32 cellular contexts compared by ENCODE assay signal in the genomic region with DNA sequence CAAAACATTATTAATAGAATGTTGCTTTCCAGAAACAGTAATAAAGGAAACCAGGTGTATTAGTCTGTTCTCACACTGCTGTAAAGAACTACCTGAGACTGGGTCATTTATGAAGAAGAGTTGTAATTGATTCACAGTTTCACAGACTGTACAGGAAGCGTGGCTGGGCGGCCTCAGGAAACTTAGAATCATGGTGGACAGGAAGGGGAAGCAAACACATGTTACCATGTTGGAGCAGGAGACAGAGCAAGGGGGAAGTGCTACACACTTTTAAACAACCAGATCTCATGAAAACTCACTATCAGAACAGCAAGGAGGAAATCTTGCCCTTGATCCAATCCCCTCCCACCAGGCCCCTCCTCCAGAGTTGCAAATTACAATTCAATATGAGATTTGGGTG.
"Had no signal": no experiment of that assay in that cellular context is flagged by ENCODE, and none has a peak within 500 bp of the region (broad histone marks: within the 10 kb centered on the region; RNA-seq: fewer than 3 reads in every experiment).

No MANE protein-coding gene starts in this region.

- H3K27me3 Mint-ChIP-seq: activated CD4-positive, alpha-beta memory T cell treated with anti-CD3 and anti-CD28 coated beads, Interleukin-2, amount 10 ng/mL, durations not matched to agents 7 days and 5 days; activated CD4-positive, alpha-beta T cell treated with anti-CD3 and anti-CD28 coated beads, Interleukin-2, amount 10 ng/mL, durations not matched to agents 7 days and 5 days; activated naive CD4-positive, alpha-beta T cell treated with anti-CD3 and anti-CD28 coated beads, Interleukin-2, amount 10 ng/mL, durations not matched to agents 7 days and 5 days; activated naive CD8-positive, alpha-beta T cell treated with anti-CD3 and anti-CD28 coated beads, Interleukin-2, amount 10 ng/mL, durations not matched to agents 7 days and 5 days; activated T-cell treated with anti-CD3 and anti-CD28 coated beads, Interleukin-2, amount 50 U/mL, for 24 hours had no signal

- H3K9me3 Mint-ChIP-seq: brain had no signal

- H3K27ac Mint-ChIP-seq: activated CD4-positive, alpha-beta memory T cell treated with anti-CD3 and anti-CD28 coated beads, Interleukin-2, amount 10 ng/mL, durations not matched to agents 7 days and 5 days; activated CD4-positive, alpha-beta T cell treated with anti-CD3 and anti-CD28 coated beads, Interleukin-2, amount 10 ng/mL, durations not matched to agents 7 days and 5 days; activated naive CD4-positive, alpha-beta T cell treated with anti-CD3 and anti-CD28 coated beads, Interleukin-2, amount 10 ng/mL, durations not matched to agents 7 days and 5 days; activated naive CD4-positive, alpha-beta T cell treated with anti-CD3 and anti-CD28 coated beads, Interleukin-2, amount 50 U/mL, for 72 hours; activated naive CD8-positive, alpha-beta T cell treated with anti-CD3 and anti-CD28 coated beads, Interleukin-2, amount 10 ng/mL, durations not matched to agents 7 days and 5 days; activated T-cell treated with anti-CD3 and anti-CD28 coated beads, Interleukin-2, amount 50 U/mL, for 24 hours; activated T-cell treated with anti-CD3 and anti-CD28 coated beads, Interleukin-2, amount 50 U/mL, for 72 hours; brain; WTC11 had no signal

- ATAC-seq: activated naive CD4-positive, alpha-beta T cell treated with anti-CD3 and anti-CD28 coated beads, Interleukin-2, amount 50 U/mL, for 72 hours; activated T-cell treated with anti-CD3 and anti-CD28 coated beads, Interleukin-2, amount 50 U/mL, for 72 hours; foreskin keratinocyte; gastrocnemius medialis; WTC11 had no signal

- H3K4me1 ChIP-seq: ascending aorta, breast epithelium, colonic mucosa, esophagus muscularis mucosa, foreskin keratinocyte, gastrocnemius medialis had no signal

- H3K27me3 ChIP-seq: ascending aorta, breast epithelium, cardiac muscle cell, colonic mucosa, esophagus muscularis mucosa, foreskin keratinocyte, gastrocnemius medialis, heart left ventricle had no signal

- H3K36me3 Mint-ChIP-seq: activated naive CD4-positive, alpha-beta T cell treated with anti-CD3 and anti-CD28 coated beads, Interleukin-2, amount 10 ng/mL, durations not matched to agents 7 days and 5 days; activated naive CD8-positive, alpha-beta T cell treated with anti-CD3 and anti-CD28 coated beads, Interleukin-2, amount 10 ng/mL, durations not matched to agents 7 days and 5 days; brain; WTC11 had no signal

- H3K9me3 ChIP-seq: ascending aorta, breast epithelium, colonic mucosa, esophagus muscularis mucosa, gastrocnemius medialis, heart left ventricle had no signal

- DNase-seq: activated CD4-positive, alpha-beta memory T cell treated with anti-CD3 and anti-CD28 coated beads, Interleukin-2, amount 10 ng/mL, durations not matched to agents 7 days and 5 days; activated CD4-positive, alpha-beta T cell treated with anti-CD3 and anti-CD28 coated beads for 1 hour; activated CD4-positive, alpha-beta T cell treated with anti-CD3 and anti-CD28 coated beads for 4 hours; activated CD4-positive, alpha-beta T cell treated with anti-CD3 and anti-CD28 coated beads, Interleukin-2, amount 10 ng/mL, durations not matched to agents 7 days and 5 days; activated CD4-positive, alpha-beta T cell treated with anti-CD3 and anti-CD28 coated beads, Interleukin-2, amount 50 U/mL, for 4 hours; activated CD8-positive, alpha-beta memory T cell treated with anti-CD3 and anti-CD28 coated beads, Interleukin-2, amount 50 U/mL, for 48 hours; activated gamma-delta T cell; activated naive CD4-positive, alpha-beta T cell; activated naive CD4-positive, alpha-beta T cell treated with anti-CD3 and anti-CD28 coated beads, Interleukin-2, amount 10 ng/mL, durations not matched to agents 7 days and 5 days; activated naive CD8-positive, alpha-beta T cell treated with anti-CD3 and anti-CD28 coated beads, Interleukin-2, amount 10 ng/mL, durations not matched to agents 7 days and 5 days; activated T-cell treated with anti-CD3 and anti-CD28 coated beads for 4 hours; activated T-cell treated with anti-CD3 and anti-CD28 coated beads, Interleukin-2, amount 50 U/mL, for 24 hours; activated T-cell treated with anti-CD3 and anti-CD28 coated beads, Interleukin-2, amount 50 U/mL, for 72 hours; central memory CD4-positive, alpha-beta T cell; cerebellar nuclear complex; colonic mucosa; dorsolateral prefrontal cortex; effector memory CD4-positive, alpha-beta T cell; erythroblast; foreskin keratinocyte; gastrocnemius medialis; glutamatergic neuron; heart left ventricle; T-helper 2 cell had no signal

- H3K36me3 ChIP-seq: ascending aorta, breast epithelium, cardiac muscle cell, colonic mucosa, esophagus muscularis mucosa, gastrocnemius medialis, heart left ventricle had no signal

- H3K4me1 Mint-ChIP-seq: activated CD4-positive, alpha-beta memory T cell treated with anti-CD3 and anti-CD28 coated beads, Interleukin-2, amount 10 ng/mL, durations not matched to agents 7 days and 5 days; activated CD4-positive, alpha-beta T cell treated with anti-CD3 and anti-CD28 coated beads, Interleukin-2, amount 10 ng/mL, durations not matched to agents 7 days and 5 days; activated naive CD4-positive, alpha-beta T cell treated with anti-CD3 and anti-CD28 coated beads, Interleukin-2, amount 10 ng/mL, durations not matched to agents 7 days and 5 days; activated naive CD8-positive, alpha-beta T cell treated with anti-CD3 and anti-CD28 coated beads, Interleukin-2, amount 10 ng/mL, durations not matched to agents 7 days and 5 days; brain had no signal

- H3K4me3 Mint-ChIP-seq: activated CD4-positive, alpha-beta memory T cell treated with anti-CD3 and anti-CD28 coated beads, Interleukin-2, amount 10 ng/mL, durations not matched to agents 7 days and 5 days; activated CD4-positive, alpha-beta T cell treated with anti-CD3 and anti-CD28 coated beads, Interleukin-2, amount 10 ng/mL, durations not matched to agents 7 days and 5 days; activated naive CD4-positive, alpha-beta T cell treated with anti-CD3 and anti-CD28 coated beads, Interleukin-2, amount 10 ng/mL, durations not matched to agents 7 days and 5 days; activated naive CD8-positive, alpha-beta T cell treated with anti-CD3 and anti-CD28 coated beads, Interleukin-2, amount 10 ng/mL, durations not matched to agents 7 days and 5 days; activated T-cell treated with anti-CD3 and anti-CD28 coated beads, Interleukin-2, amount 50 U/mL, for 24 hours; activated T-cell treated with anti-CD3 and anti-CD28 coated beads, Interleukin-2, amount 50 U/mL, for 72 hours; brain; WTC11 had no signal

- H3K4me3 ChIP-seq: ascending aorta, breast epithelium, cardiac muscle cell, colonic mucosa, dorsolateral prefrontal cortex, esophagus muscularis mucosa, gastrocnemius medialis, heart left ventricle had no signal

- H3K27ac ChIP-seq: ascending aorta, breast epithelium, cardiac muscle cell, colonic mucosa, dorsolateral prefrontal cortex, esophagus muscularis mucosa, foreskin keratinocyte, gastrocnemius medialis, heart left ventricle, VCaP had no signal
